ENCODE assay signal across 25 cellular contexts in the genomic region with DNA sequence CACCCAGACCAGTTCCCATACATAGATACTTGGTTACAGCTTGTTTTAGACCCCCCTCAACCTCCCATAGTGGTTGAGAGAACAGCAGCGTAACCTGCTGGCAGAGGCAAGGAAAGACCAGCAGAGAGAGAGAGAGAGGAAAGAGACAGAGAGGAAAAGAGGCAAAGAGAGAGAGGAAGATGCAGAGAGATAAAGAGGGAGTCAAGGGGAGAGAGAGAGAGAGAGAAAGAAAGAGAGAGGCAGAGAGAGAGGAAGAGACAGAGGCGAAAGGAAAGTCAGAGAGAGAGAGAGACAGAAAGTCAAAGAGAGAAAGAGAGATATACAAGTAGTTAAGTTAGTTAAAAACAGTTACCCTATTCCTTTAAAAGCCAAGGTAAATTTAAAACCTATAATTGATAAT. TPM values are rescaled to one million over a fixed set of nuclear protein-coding genes. Genes with fewer than 3 reads are reported as not detected.
DNase-seq lines count a peak whose midpoint lies in the region; ATAC-seq, FAIRE-seq and TF ChIP-seq lines count a peak whose summit lies in the region.
"Had no signal": no experiment of that assay in that cellular context is flagged by ENCODE, and none has a peak within 500 bp of the region (broad histone marks: within the 10 kb centered on the region; RNA-seq: fewer than 3 reads in every experiment).

No MANE protein-coding gene starts in this region.

- H4K20me1 ChIP-seq in K562 (replicated peaks; ENCODE audit: control insufficient read depth, insufficient read depth, low read length), result no peaks in the 10 kb centered on the region

- H3K79me2 ChIP-seq in K562 (ENCODE audit: control insufficient read depth, insufficient read depth, low read length), result no peaks in the 10 kb centered on the region

- H3K36me3 ChIP-seq in BE2C (no peaks in the 10 kb centered on the region), K562 (ENCODE audit: control insufficient read depth, insufficient read depth, low read length) (no peaks in the 10 kb centered on the region), A673 (ENCODE audit: insufficient read depth, low read length, poor library complexity, severe bottlenecking) (no peaks in the 10 kb centered on the region)
- H3K36me3 ChIP-seq: HAP-1 had no signal

- H3K27me3 ChIP-seq in BE2C (no peaks in the 10 kb centered on the region), K562 (ENCODE audit: control insufficient read depth in 2 of 2, insufficient read depth in 2 of 2, low read length in 2 of 2) (no peaks in the 10 kb centered on the region), A673 (replicated peaks; ENCODE audit: insufficient read depth, low read depth, low read length, poor library complexity) (peaks cover 8% of the 10 kb centered on the region)

- no peak overlapping the region for H3K9ac ChIP-seq in K562 (ENCODE audit: insufficient read depth in 1 of 2, low read depth in 2 of 2, low read length in 2 of 2)

- no TSS peak for BruUV-seq in K562 (replicated peaks; lab: Mats Ljungman, UMichigan)
- no TSS peak for BruUV-seq in A673 (replicated peaks; lab: Mats Ljungman, UMichigan)

- CTCF ChIA-PET in K562 (lab: Yijun Ruan, JAX; ENCODE audit: low intra/inter-chr PET ratio), result no interaction called here
- CTCF ChIA-PET in A673 (lab: Charles Lee), result interaction anchor here (0.5 kb wide), 1 partner anchor 625 kb away, joined by 5 read pairs; no protein-coding TSS in a partner anchor

- no peak for FAIRE-seq in K562 (lab: Jason Lieb, UNC)
- FAIRE-seq: A204.1, GM12892, GM19239, H54 had no signal

- H3K4me3 Mint-ChIP-seq in glutamatergic neuron (ENCODE audit: unreplicated experiment) (no peak overlapping the region), osteocyte (ENCODE audit: unreplicated experiment) (no peak overlapping the region)
- H3K4me3 Mint-ChIP-seq: CD4-positive, alpha-beta memory T cell; HFFc6 had no signal

- TF ChIP-seq RAD21 in K562 (CRISPR knock-in tag; conservative IDR thresholded peaks at IDR 0.05 in 1 of 2, IDR thresholded peaks at IDR 0.05 in 1 of 2), result no peak

- no peak for TF ChIP-seq POLR2A in K562 (conservative IDR thresholded peaks at IDR 0.05)

- TF ChIP-seq CTCF in BE2C (IDR thresholded peaks at IDR 0.05; ENCODE audit: low read depth, low read length), result 0 out of 2 replicates have a peak, but pooled peaks have one; percentile 8
- no peak for TF ChIP-seq CTCF in K562 (IDR thresholded peaks at IDR 0.05 in 2 of 3, conservative IDR thresholded peaks at IDR 0.05 in 1 of 3; ENCODE audit: insufficient read depth in 2 of 3, low read depth in 1 of 3, low read length in 3 of 3)
- TF ChIP-seq CTCF in glutamatergic neuron (IDR thresholded peaks at IDR 0.05; ENCODE audit: partially characterized antibody, unreplicated experiment), result no peak
- TF ChIP-seq CTCF in osteocyte (IDR thresholded peaks at IDR 0.05), result no peak
- no peak for TF ChIP-seq CTCF in A673 (conservative IDR thresholded peaks at IDR 0.05; ENCODE audit: low read depth, low read length)

- in situ Hi-C loops in K562 (cut with MboI), result no loop called here

- H3K4me3 ChIP-seq in BE2C (ENCODE audit: low read depth, low read length) (no peak overlapping the region), K562 (no peak overlapping the region), A673 (ENCODE audit: low read depth, low read length, poor library complexity, severe bottlenecking) (no peak overlapping the region)
- H3K4me3 ChIP-seq: HAP-1 had no signal

- DNase-seq in BE2C (no peak), K562 (ENCODE audit: extremely low read depth in 1 of 4, low spot score in 3 of 4) (no peak), glutamatergic neuron (no peak), osteocyte (ENCODE audit: extremely low spot score, unreplicated experiment) (peak; percentile 7), GDM1 (lab: John Stamatoyannopoulos, UW) (no peak), A673 (ENCODE audit: low spot score) (no peak)
- DNase-seq: ACHN; AML-193; C1 segment of cervical spinal cord; Calu3; CD4-positive, alpha-beta memory T cell; COR-L47; DMS53; DMS79 treated with DMSO at 0.1 percent for 48 hours; GOT3; HFFc6 had no signal

- H3K36me3 Mint-ChIP-seq in glutamatergic neuron (ENCODE audit: unreplicated experiment) (peaks cover 9% of the 10 kb centered on the region), osteocyte (ENCODE audit: unreplicated experiment) (no peaks in the 10 kb centered on the region)

- H3K27ac Mint-ChIP-seq in glutamatergic neuron (ENCODE audit: unreplicated experiment) (peak overlapping the region; percentile 34), osteocyte (ENCODE audit: unreplicated experiment) (no peak overlapping the region)
- H3K27ac Mint-ChIP-seq: CD4-positive, alpha-beta memory T cell; HFFc6 had no signal

- H3K27me3 Mint-ChIP-seq in glutamatergic neuron (ENCODE audit: unreplicated experiment) (no peaks in the 10 kb centered on the region), osteocyte (ENCODE audit: unreplicated experiment) (peaks cover 27% of the 10 kb centered on the region)

- H3K9me3 Mint-ChIP-seq in glutamatergic neuron (ENCODE audit: unreplicated experiment) (peaks cover 7% of the 10 kb centered on the region), osteocyte (ENCODE audit: unreplicated experiment) (no peaks in the 10 kb centered on the region)
- H3K9me3 Mint-ChIP-seq: HFFc6 had no signal

- WGBS in K562 (ENCODE audit: insufficient coverage, low coverage, missing lambda C conversion rate), result 80% methylated on average over 1 of the region's 2 CpGs

- H2AFZ ChIP-seq in K562 (ENCODE audit: low read depth, low read length), result no peak overlapping the region

- intact Hi-C loops in K562 (cut with micrococcal nuclease) (no loop called here), A673 (cut with micrococcal nuclease; ENCODE audit: unreplicated experiment) (no loop called here)

- H3K27ac ChIP-seq in K562 (ENCODE audit: extremely low read depth, low read depth, low read length), result no peak overlapping the region
- H3K27ac ChIP-seq in A673 (ENCODE audit: low read depth, low read length, poor library complexity, severe bottlenecking), result no peak overlapping the region
- H3K27ac ChIP-seq: 22Rv1 had no signal

- no peaks in the 10 kb centered on the region for H3K4me1 Mint-ChIP-seq in glutamatergic neuron (ENCODE audit: low read depth, unreplicated experiment)
- no peaks in the 10 kb centered on the region for H3K4me1 Mint-ChIP-seq in osteocyte (ENCODE audit: unreplicated experiment)
- H3K4me1 Mint-ChIP-seq: CD4-positive, alpha-beta memory T cell had no signal

- no peak for TF ChIP-seq EP300 in K562 (IDR thresholded peaks at IDR 0.05; ENCODE audit: low read length)

- H3K9me3 ChIP-seq in BE2C (no peaks in the 10 kb centered on the region), K562 (replicated peaks; ENCODE audit: control insufficient read depth, insufficient read depth, low read depth, low read length) (no peaks in the 10 kb centered on the region), A673 (ENCODE audit: low read depth, low read length, poor library complexity, severe bottlenecking) (no peaks in the 10 kb centered on the region)
- H3K9me3 ChIP-seq: HAP-1 had no signal

- POLR2A ChIA-PET in K562 (lab: Yijun Ruan, JAX) (no interaction called here), A673 (lab: Charles Lee; ENCODE audit: low non-redundant PET) (no interaction called here)

- no peak overlapping the region for H3K4me2 ChIP-seq in K562 (ENCODE audit: insufficient read depth, low read length)

- ATAC-seq in K562 (no peak), GM19351 (IDR thresholded peaks at IDR 0.05; ENCODE audit: unreplicated experiment) (no peak)

- H3K9me1 ChIP-seq in K562 (ENCODE audit: control insufficient read depth, insufficient read depth, low read length), result no peaks in the 10 kb centered on the region

- H3K4me1 ChIP-seq in BE2C (peaks cover 8% of the 10 kb centered on the region), K562 (replicated peaks in 1 of 2; ENCODE audit: control insufficient read depth in 2 of 2, insufficient read depth in 2 of 2, low read length in 2 of 2) (peaks cover 0 to 5% of the 10 kb centered on the region in 2 experiments; a peak in 2 of 5 replicates), A673 (ENCODE audit: insufficient read depth, low read length, poor library complexity, severe bottlenecking) (no peaks in the 10 kb centered on the region)
- H3K4me1 ChIP-seq: HAP-1 had no signal

RNA-seq across cellular contexts. Expression of a gene that starts 52.5 kb away (rescaled TPM):
- 13.6 TPM for polyA plus RNA-seq in BE2C (2012; ENCODE audit: insufficient read depth, insufficient read length, low read depth)
- 58.7 and 76.5 TPM in 2 replicates for total RNA-seq in K562 (2011; cell fraction: chromatin; rRNA removed; ENCODE audit: low replicate concordance)
- 46.5 and 50.9 TPM in 2 replicates for total RNA-seq in K562 (2011; cell fraction: nucleolus; rRNA removed)
- total RNA-seq in K562 (2011; cell fraction: nucleoplasm; rRNA removed), result 48.2 and 59.5 TPM in 2 replicates
- total RNA-seq in K562 (2014; rRNA removed) (35.0 and 36.7 TPM in 2 replicates), K562 (2014; rRNA removed; fragmentation: Illumina TruSeq; extraction: Trizol) (28.3 and 31.1 TPM in 2 replicates), K562 (2015; rRNA removed; fragmentation: Illumina TruSeq; extraction: Trizol) (36.5 and 41.3 TPM in 2 replicates), K562 (2021) (32.6 and 33.6 TPM in 2 replicates), glutamatergic neuron (ENCODE audit: unreplicated experiment) (6.6 TPM), osteocyte (9.4 and 10.1 TPM in 2 replicates), A673 (2021) (11.5 and 13.3 TPM in 2 replicates)
- polyA plus RNA-seq in K562 (2011; rRNA removed) (35.1 and 35.7 TPM in 2 replicates), K562 (2014; fragmentation: Illumina TruSeq; extraction: Trizol) (27.9 and 28.6 TPM in 2 replicates), K562 (2014; fragmentation: Nextera tagmentation; extraction: Ambion mirVana) (1 to 10 TPM; 6.2 to 7.2 TPM), K562 (2014; rRNA removed) (25.5 and 26.9 TPM in 2 replicates)
- 29.9 and 43.7 TPM in 2 replicates for polyA plus RNA-seq in K562 (2011; cell fraction: cytosol; rRNA removed)
- polyA plus RNA-seq in K562 (2011; cell fraction: nucleus; rRNA removed), result 46.4 and 57.9 TPM in 2 replicates
- 20.4 and 20.5 TPM in 2 replicates for polyA plus RNA-seq in K562 (2012)
- 51.0 and 55.8 TPM in 2 replicates for polyA minus RNA-seq in K562 (2011; rRNA and poly(A)+ RNA removed)
- 32.6 and 35.1 TPM in 2 replicates for polyA minus RNA-seq in K562 (2011; cell fraction: cytosol; rRNA and poly(A)+ RNA removed)
- polyA minus RNA-seq in K562 (2011; cell fraction: nucleus; rRNA and poly(A)+ RNA removed), result 32.7 and 43.7 TPM in 2 replicates

RNA-seq across cellular contexts. Expression of a gene that starts 55.4 kb away (rescaled TPM):
- not detected for polyA plus RNA-seq in BE2C (2012; ENCODE audit: insufficient read depth, insufficient read length, low read depth)
- 10.3 and 25.0 TPM in 2 replicates for total RNA-seq in K562 (2011; cell fraction: chromatin; rRNA removed; ENCODE audit: low replicate concordance)
- 3.0 and 4.3 TPM in 2 replicates for total RNA-seq in K562 (2011; cell fraction: nucleolus; rRNA removed)
- 25.1 and 45.6 TPM in 2 replicates for total RNA-seq in K562 (2011; cell fraction: nucleoplasm; rRNA removed)
- total RNA-seq in K562 (2014; rRNA removed) (0.86 and 0.90 TPM in 2 replicates), K562 (2014; rRNA removed; fragmentation: Illumina TruSeq; extraction: Trizol) (2.3 and 2.8 TPM in 2 replicates), K562 (2015; rRNA removed; fragmentation: Illumina TruSeq; extraction: Trizol) (2.2 and 2.4 TPM in 2 replicates), K562 (2021) (1.6 and 2.3 TPM in 2 replicates), glutamatergic neuron (ENCODE audit: unreplicated experiment) (not detected), osteocyte (not detected in 2 replicates), A673 (2021) (not detected in 2 replicates)
- polyA plus RNA-seq in K562 (2011; rRNA removed) (1.8 and 1.9 TPM in 2 replicates), K562 (2014; fragmentation: Illumina TruSeq; extraction: Trizol) (3.0 and 3.1 TPM in 2 replicates), K562 (2014; fragmentation: Nextera tagmentation; extraction: Ambion mirVana) (1 to 10 TPM; 1.7 to 2.0 TPM), K562 (2014; rRNA removed) (1.5 and 1.9 TPM in 2 replicates)
- 1.7 and 3.0 TPM in 2 replicates for polyA plus RNA-seq in K562 (2011; cell fraction: cytosol; rRNA removed)
- polyA plus RNA-seq in K562 (2011; cell fraction: nucleus; rRNA removed), result 4.8 and 11.5 TPM in 2 replicates
- polyA plus RNA-seq in K562 (2012), result 2.0 and 2.5 TPM in 2 replicates
- 4.9 and 9.8 TPM in 2 replicates for polyA minus RNA-seq in K562 (2011; rRNA and poly(A)+ RNA removed)
- polyA minus RNA-seq in K562 (2011; cell fraction: cytosol; rRNA and poly(A)+ RNA removed), result 0.36 and 1.5 TPM in 2 replicates
- polyA minus RNA-seq in K562 (2011; cell fraction: nucleus; rRNA and poly(A)+ RNA removed), result 3.2 and 5.7 TPM in 2 replicates
- total RNA-seq: Calu3; CD4-positive, alpha-beta memory T cell; G401; HFFc6 had no signal
- polyA plus RNA-seq: BJ; CD4-positive, alpha-beta memory T cell had no signal
